9 cellular contexts compared by ENCODE assay signal in the genomic region with DNA sequence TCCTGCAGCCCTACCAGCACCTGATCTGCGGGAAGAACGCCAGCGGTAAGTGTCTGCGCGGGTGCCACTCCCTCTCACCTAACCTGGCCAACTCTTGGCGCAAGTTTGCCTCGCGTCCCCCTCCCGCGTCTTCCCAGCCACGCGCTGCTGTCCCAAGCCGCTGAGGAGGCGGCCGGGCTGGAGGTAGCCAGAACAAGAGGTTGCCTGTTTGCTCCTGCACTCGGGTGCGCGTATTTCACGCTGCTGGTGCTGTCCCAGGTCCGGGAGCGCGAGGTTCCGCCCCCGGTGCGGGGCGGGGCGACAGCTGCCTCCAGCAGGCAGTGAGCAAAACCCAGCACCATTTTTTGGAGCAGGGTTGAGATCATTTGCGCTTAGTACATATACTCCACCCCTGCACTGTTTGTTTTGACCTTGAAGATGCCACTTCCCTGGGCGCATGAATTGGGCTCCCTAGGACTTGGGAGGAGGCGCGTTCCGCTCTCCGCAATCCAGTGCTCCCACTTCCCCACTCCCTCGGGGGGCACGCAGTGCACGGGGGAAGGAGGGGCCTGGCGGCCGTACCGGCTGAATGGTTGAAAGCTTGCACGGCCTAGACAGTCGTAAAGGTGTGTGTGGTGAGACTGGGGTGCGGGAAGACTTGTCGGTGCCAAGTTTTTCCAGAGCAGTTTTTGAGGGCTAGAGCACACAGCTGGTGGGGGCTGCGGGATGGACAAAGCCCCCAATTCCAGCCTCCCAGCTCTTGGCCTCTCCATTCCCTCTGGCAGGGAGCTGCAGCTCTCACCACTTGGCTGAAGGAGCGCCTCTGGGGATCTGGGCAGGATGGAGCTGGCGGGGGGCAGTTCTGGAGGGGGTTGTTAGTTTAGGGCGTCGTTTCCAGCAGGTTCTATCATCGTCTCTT.
DNase-seq lines count a peak whose midpoint lies in the region; ATAC-seq and TF ChIP-seq lines count a peak whose summit lies in the region.
"Had no signal": no experiment of that assay in that cellular context is flagged by ENCODE, and none has a peak within 500 bp of the region (broad histone marks: within the 10 kb centered on the region; RNA-seq: fewer than 3 reads in every experiment).

No MANE protein-coding gene starts in this region.

- H3K27ac ChIP-seq in HEK293 (ENCODE audit: extremely low read depth, low read depth, low read length), result peak overlapping the region; percentile 51; the same call in 1 of the 2 replicates
- H3K27ac ChIP-seq: SK-N-MC had no signal

- H3K9me3 Mint-ChIP-seq in T-helper 1 cell treated with Interleukin-12 subunit alpha and Interleukin-12 subunit beta and Interleukin-4 antibody, amounts not matched to agents 30 μg/mL and 1 μg/mL, for 36 hours, result no peaks in the 10 kb centered on the region

- peak; percentile 56 for DNase-seq in amniotic epithelial cell (ENCODE audit: low read depth)
- peak; percentile 64 for DNase-seq in iPS-NIHi7 (ENCODE audit: extremely low spot score)
- DNase-seq in stimulated activated CD4-positive, alpha-beta T cell treated with anti-CD3 and anti-CD28 coated beads, Interleukin-1b, Interleukin-23, amount 100 ng/mL, for 24 hours (ENCODE audit: low read depth in 4 of 4, low spot score in 1 of 4), result peak; percentile 48 to 76 (median 62)
- DNase-seq in mucosa of gallbladder (ENCODE audit: low spot score), result no peak
- DNase-seq in cerebellar nuclear complex (lab: John Stamatoyannopoulos, UW), result no peak

- peak; percentile 8; the same call in 1 of the 2 replicates for TF ChIP-seq CTCF in HEK293 (tag by site-specific recombination; IDR thresholded peaks at IDR 0.05)

- peaks cover 19% of the 10 kb centered on the region for H3K27me3 Mint-ChIP-seq in T-helper 1 cell treated with Interleukin-12 subunit alpha and Interleukin-12 subunit beta and Interleukin-4 antibody, amounts not matched to agents 30 μg/mL and 1 μg/mL, for 36 hours (ENCODE audit: low read depth)

- POLR2A ChIA-PET in HEK293 (lab: Yijun Ruan, JAX), result interaction anchor here (0.8 to 1.5 kb wide), 5 partner anchors 8 to 60 kb away, joined by 3 to 6 read pairs (median 4); no protein-coding TSS in a partner anchor

- CTCF ChIA-PET in HEK293 (lab: Yijun Ruan, JAX), result interaction anchor here (0.5 to 1.7 kb wide), 6 partner anchors 82 to 291 kb away, joined by 3 to 10 read pairs (median 4); no protein-coding TSS in a partner anchor

- H3K4me1 Mint-ChIP-seq in T-helper 1 cell treated with Interleukin-12 subunit alpha and Interleukin-12 subunit beta and Interleukin-4 antibody, amounts not matched to agents 30 μg/mL and 1 μg/mL, for 36 hours (ENCODE audit: low read depth), result peaks cover 48% of the 10 kb centered on the region

- H3K9me3 ChIP-seq in HEK293 (ENCODE audit: control insufficient read depth, insufficient read depth, low read depth, low read length), result no peaks in the 10 kb centered on the region

- peak overlapping the region; percentile 97 for H3K4me3 Mint-ChIP-seq in T-helper 1 cell treated with Interleukin-12 subunit alpha and Interleukin-12 subunit beta and Interleukin-4 antibody, amounts not matched to agents 30 μg/mL and 1 μg/mL, for 36 hours

- no peaks in the 10 kb centered on the region for H3K4me1 ChIP-seq in HEK293 (ENCODE audit: control insufficient read depth, insufficient read depth, low read length)

- peaks cover 6% of the 10 kb centered on the region for H3K36me3 Mint-ChIP-seq in T-helper 1 cell treated with Interleukin-12 subunit alpha and Interleukin-12 subunit beta and Interleukin-4 antibody, amounts not matched to agents 30 μg/mL and 1 μg/mL, for 36 hours (ENCODE audit: low read depth)

- peak overlapping the region; percentile 96 for H3K27ac Mint-ChIP-seq in T-helper 1 cell treated with Interleukin-12 subunit alpha and Interleukin-12 subunit beta and Interleukin-4 antibody, amounts not matched to agents 30 μg/mL and 1 μg/mL, for 36 hours

- H3K4me3 ChIP-seq in HEK293 (ENCODE audit: low read depth, low read length), result peak overlapping the region; percentile 66
- H3K4me3 ChIP-seq: SK-N-MC had no signal

- no peak for ATAC-seq in HG03354 (IDR thresholded peaks at IDR 0.05; ENCODE audit: poor library complexity, severe bottlenecking, unreplicated experiment)

- no peaks in the 10 kb centered on the region for H3K36me3 ChIP-seq in HEK293 (ENCODE audit: control insufficient read depth in 2 of 2, insufficient read depth in 1 of 2, low read length in 2 of 2)

TF ChIP-seq in HEK293, 187 proteins besides CTCF, POLR2A, EP300 and RAD21 (continues in another document):
- TF ChIP-seq ZFHX2 (tag by site-specific recombination; conservative IDR thresholded peaks at IDR 0.05), result peak; percentile 74
- TF ChIP-seq, protein P1, sequence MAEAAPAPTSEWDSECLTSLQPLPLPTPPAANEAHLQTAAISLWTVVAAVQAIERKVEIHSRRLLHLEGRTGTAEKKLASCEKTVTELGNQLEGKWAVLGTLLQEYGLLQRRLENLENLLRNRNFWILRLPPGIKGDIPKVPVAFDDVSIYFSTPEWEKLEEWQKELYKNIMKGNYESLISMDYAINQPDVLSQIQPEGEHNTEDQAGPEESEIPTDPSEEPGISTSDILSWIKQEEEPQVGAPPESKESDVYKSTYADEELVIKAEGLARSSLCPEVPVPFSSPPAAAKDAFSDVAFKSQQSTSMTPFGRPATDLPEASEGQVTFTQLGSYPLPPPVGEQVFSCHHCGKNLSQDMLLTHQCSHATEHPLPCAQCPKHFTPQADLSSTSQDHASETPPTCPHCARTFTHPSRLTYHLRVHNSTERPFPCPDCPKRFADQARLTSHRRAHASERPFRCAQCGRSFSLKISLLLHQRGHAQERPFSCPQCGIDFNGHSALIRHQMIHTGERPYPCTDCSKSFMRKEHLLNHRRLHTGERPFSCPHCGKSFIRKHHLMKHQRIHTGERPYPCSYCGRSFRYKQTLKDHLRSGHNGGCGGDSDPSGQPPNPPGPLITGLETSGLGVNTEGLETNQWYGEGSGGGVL (tag by site-specific recombination; IDR thresholded peaks at IDR 0.05), result no peak
- TF ChIP-seq, protein P2, sequence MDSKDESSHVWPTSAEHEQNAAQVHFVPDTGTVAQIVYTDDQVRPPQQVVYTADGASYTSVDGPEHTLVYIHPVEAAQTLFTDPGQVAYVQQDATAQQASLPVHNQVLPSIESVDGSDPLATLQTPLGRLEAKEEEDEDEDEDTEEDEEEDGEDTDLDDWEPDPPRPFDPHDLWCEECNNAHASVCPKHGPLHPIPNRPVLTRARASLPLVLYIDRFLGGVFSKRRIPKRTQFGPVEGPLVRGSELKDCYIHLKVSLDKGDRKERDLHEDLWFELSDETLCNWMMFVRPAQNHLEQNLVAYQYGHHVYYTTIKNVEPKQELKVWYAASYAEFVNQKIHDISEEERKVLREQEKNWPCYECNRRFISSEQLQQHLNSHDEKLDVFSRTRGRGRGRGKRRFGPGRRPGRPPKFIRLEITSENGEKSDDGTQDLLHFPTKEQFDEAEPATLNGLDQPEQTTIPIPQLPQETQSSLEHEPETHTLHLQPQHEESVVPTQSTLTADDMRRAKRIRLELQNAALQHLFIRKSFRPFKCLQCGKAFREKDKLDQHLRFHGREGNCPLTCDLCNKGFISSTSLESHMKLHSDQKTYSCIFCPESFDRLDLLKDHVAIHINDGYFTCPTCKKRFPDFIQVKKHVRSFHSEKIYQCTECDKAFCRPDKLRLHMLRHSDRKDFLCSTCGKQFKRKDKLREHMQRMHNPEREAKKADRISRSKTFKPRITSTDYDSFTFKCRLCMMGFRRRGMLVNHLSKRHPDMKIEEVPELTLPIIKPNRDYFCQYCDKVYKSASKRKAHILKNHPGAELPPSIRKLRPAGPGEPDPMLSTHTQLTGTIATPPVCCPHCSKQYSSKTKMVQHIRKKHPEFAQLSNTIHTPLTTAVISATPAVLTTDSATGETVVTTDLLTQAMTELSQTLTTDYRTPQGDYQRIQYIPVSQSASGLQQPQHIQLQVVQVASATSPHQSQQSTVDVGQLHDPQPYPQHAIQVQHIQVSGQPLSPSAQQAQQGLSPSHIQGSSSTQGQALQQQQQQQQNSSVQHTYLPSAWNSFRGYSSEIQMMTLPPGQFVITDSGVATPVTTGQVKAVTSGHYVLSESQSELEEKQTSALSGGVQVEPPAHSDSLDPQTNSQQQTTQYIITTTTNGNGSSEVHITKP (tag by site-specific recombination; IDR thresholded peaks at IDR 0.05), result peak; percentile 72
- 0 out of 2 replicates have a peak, but pooled peaks have one; percentile 28 for TF ChIP-seq ZNF366 (tag by site-specific recombination; conservative IDR thresholded peaks at IDR 0.05)
- TF ChIP-seq, protein P3, sequence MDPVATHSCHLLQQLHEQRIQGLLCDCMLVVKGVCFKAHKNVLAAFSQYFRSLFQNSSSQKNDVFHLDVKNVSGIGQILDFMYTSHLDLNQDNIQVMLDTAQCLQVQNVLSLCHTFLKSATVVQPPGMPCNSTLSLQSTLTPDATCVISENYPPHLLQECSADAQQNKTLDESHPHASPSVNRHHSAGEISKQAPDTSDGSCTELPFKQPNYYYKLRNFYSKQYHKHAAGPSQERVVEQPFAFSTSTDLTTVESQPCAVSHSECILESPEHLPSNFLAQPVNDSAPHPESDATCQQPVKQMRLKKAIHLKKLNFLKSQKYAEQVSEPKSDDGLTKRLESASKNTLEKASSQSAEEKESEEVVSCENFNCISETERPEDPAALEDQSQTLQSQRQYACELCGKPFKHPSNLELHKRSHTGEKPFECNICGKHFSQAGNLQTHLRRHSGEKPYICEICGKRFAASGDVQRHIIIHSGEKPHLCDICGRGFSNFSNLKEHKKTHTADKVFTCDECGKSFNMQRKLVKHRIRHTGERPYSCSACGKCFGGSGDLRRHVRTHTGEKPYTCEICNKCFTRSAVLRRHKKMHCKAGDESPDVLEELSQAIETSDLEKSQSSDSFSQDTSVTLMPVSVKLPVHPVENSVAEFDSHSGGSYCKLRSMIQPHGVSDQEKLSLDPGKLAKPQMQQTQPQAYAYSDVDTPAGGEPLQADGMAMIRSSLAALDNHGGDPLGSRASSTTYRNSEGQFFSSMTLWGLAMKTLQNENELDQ (tag by site-specific recombination; IDR thresholded peaks at IDR 0.05; ENCODE audit: low read depth), result no peak
- peak; percentile 42 for TF ChIP-seq ZBTB8A (tag by site-specific recombination; IDR thresholded peaks at IDR 0.05)
- TF ChIP-seq ZNF335 (tag by site-specific recombination; conservative IDR thresholded peaks at IDR 0.05), result peak; percentile 49
- TF ChIP-seq ZNF302 (tag by site-specific recombination; IDR thresholded peaks at IDR 0.05; ENCODE audit: low read depth), result no peak
- no peak for TF ChIP-seq ZFP3 (tag by site-specific recombination; IDR thresholded peaks at IDR 0.05; ENCODE audit: low read depth)
- TF ChIP-seq ZNF76 (tag by site-specific recombination; IDR thresholded peaks at IDR 0.05; ENCODE audit: borderline replicate concordance, low read depth), result 0 out of 2 replicates have a peak, but pooled peaks have one; percentile 18
- no peak for TF ChIP-seq ZNF211 (tag by site-specific recombination; IDR thresholded peaks at IDR 0.05; ENCODE audit: low read depth)
- TF ChIP-seq SP7 (tag by site-specific recombination; IDR thresholded peaks at IDR 0.05), result peak; percentile 53

Comparison
In these comparisons a context has a peak if more than half of its experiments do, and no peak if none do; other contexts are left out.
1. DNase-seq: peak in amniotic epithelial cell (single experiment), iPS-NIHi7 (single experiment) and stimulated activated CD4-positive, alpha-beta T cell treated with anti-CD3 and anti-CD28 coated beads, Interleukin-1b, Interleukin-23, amount 100 ng/mL, for 24 hours (4 of 4); none in mucosa of gallbladder (single experiment) and cerebellar nuclear complex (0 of 2).